ENCODE assay signal across 13 cellular contexts in genomic region chr14:64410084-64410774, GRCh38. TPM values are rescaled to one million over a fixed set of nuclear protein-coding genes. Genes with fewer than 3 reads are reported as not detected.
DNase-seq lines count a peak whose midpoint lies in the region; ATAC-seq and TF ChIP-seq lines count a peak whose summit lies in the region.
"Had no signal": no experiment of that assay in that cellular context is flagged by ENCODE, and none has a peak within 500 bp of the region (broad histone marks: within the 10 kb centered on the region; RNA-seq: fewer than 3 reads in every experiment).

No MANE protein-coding gene starts in this region.

- TF ChIP-seq EP300 in stomach (IDR thresholded peaks at IDR 0.05) = no peak

- H3K4me1 ChIP-seq in HUES48 (ENCODE audit: control insufficient read depth, insufficient read depth, low read length) (no peaks in the 10 kb centered on the region; the same call in 1 of the 2 replicates), stomach (no peaks in the 10 kb centered on the region)
- H3K4me1 ChIP-seq: prostate gland had no signal

- H3K27me3 ChIP-seq in HUES48 (ENCODE audit: control insufficient read depth, insufficient read depth, low read length) = no peaks in the 10 kb centered on the region
- no peaks in the 10 kb centered on the region for H3K27me3 ChIP-seq in stomach

- H3K27ac ChIP-seq in HUES48 (ENCODE audit: low read depth, low read length) (peak overlapping the region; percentile 61), stomach (no peak overlapping the region)
- H3K27ac ChIP-seq: prostate gland had no signal

- 53 to 66% (median 59%) methylated on average over 5 of the region's 5 CpGs for WGBS in stomach, 5 donors

- peak; percentile 12 for DNase-seq in CD1c-positive myeloid dendritic cell (ENCODE audit: extremely low spot score)
- DNase-seq in amniotic epithelial cell (ENCODE audit: low read depth) = peak; percentile 87
- DNase-seq in kidney tubule cell (ENCODE audit: low spot score) = peak; percentile 80
- DNase-seq in stomach = no peak
- DNase-seq in midbrain (lab: John Stamatoyannopoulos, UW) = no peak
- DNase-seq in stimulated activated naive CD4-positive, alpha-beta T cell treated with Interleukin-2 at 50 U/mL for 16 hours (lab: John Stamatoyannopoulos, UW) = no peak
- DNase-seq: activated naive CD4-positive, alpha-beta T cell treated with Interleukin-2 at 50 U/mL for 16 hours; NCI-H1694 treated with DMSO at 0.1 percent for 48 hours; stimulated activated CD8-positive, alpha-beta memory T cell treated with anti-CD3 and anti-CD28 coated beads, Interleukin-4, amount 100 ng/mL, for 48 hours; T-helper 17 cell had no signal

- no peak for TF ChIP-seq CTCF in stomach (IDR thresholded peaks at IDR 0.05)

- no peak for ATAC-seq in HG03378 (IDR thresholded peaks at IDR 0.05; ENCODE audit: unreplicated experiment)
- ATAC-seq: T-helper 17 cell had no signal

- intact Hi-C loops in stomach (cut with DNase I; ENCODE audit: low total_unique reads) = no loop called here

- no peaks in the 10 kb centered on the region for H3K9me3 ChIP-seq in HUES48 (ENCODE audit: control insufficient read depth, insufficient read depth, low read length)
- H3K9me3 ChIP-seq in stomach = no peaks in the 10 kb centered on the region
- H3K9me3 ChIP-seq: prostate gland had no signal

- TF ChIP-seq POLR2A in stomach (IDR thresholded peaks at IDR 0.05) = no peak

- H3K4me3 ChIP-seq in HUES48 (ENCODE audit: low read depth, low read length) (no peak overlapping the region), stomach (no peak overlapping the region)
- H3K4me3 ChIP-seq: prostate gland had no signal

- no peak overlapping the region for H3K9ac ChIP-seq in HUES48 (ENCODE audit: low read depth, low read length)

- peaks cover 77% of the 10 kb centered on the region for H3K36me3 ChIP-seq in HUES48 (ENCODE audit: control insufficient read depth, insufficient read depth, low read length)
- peaks cover 10 to 53% (median 39%) of the 10 kb centered on the region in 4 donors for H3K36me3 ChIP-seq in stomach
- H3K36me3 ChIP-seq: prostate gland had no signal

RNA-seq across cellular contexts. Expression of gene MTHFD1, which starts 22.1 kb away (rescaled TPM):
- total RNA-seq in stomach = 10 to 100 TPM in 4 of 5 donors, 1 to 10 TPM in 1; 8.4 to 42.0 (median 31.9) TPM
- 10 to 100 TPM; 13.3 to 29.7 (median 19.5) TPM for polyA plus RNA-seq in stomach

RNA-seq across cellular contexts. Expression of gene AKAP5, which starts 55.1 kb away (rescaled TPM):
- 1 to 10 TPM in 2 of 5 donors, under 1 TPM in 1, not detected in 2; 0.72 to 3.2 (median 1.3) TPM for total RNA-seq in stomach
- polyA plus RNA-seq in stomach = under 1 TPM in 2 of 3 donors, not detected in 1; 0.15 to 0.25 TPM

Comparison
In these comparisons a context has a peak if more than half of its experiments do, and no peak if none do; other contexts are left out.
1. DNase-seq: peak in CD1c-positive myeloid dendritic cell (single experiment), amniotic epithelial cell (single experiment) and kidney tubule cell (single experiment); none in stomach (single experiment), midbrain (single experiment) and stimulated activated naive CD4-positive, alpha-beta T cell treated with Interleukin-2 at 50 U/mL for 16 hours (single experiment).